ENCODE assay signal across 12 cellular contexts in genomic region chr19:6803036-6803404, GRCh38. TPM values are rescaled to one million over a fixed set of nuclear protein-coding genes. Genes with fewer than 3 reads are reported as not detected.
DNase-seq lines count a peak whose midpoint lies in the region; ATAC-seq and TF ChIP-seq lines count a peak whose summit lies in the region.
"Had no signal": no experiment of that assay in that cellular context is flagged by ENCODE, and none has a peak within 500 bp of the region (broad histone marks: within the 10 kb centered on the region; RNA-seq: fewer than 3 reads in every experiment).

No MANE protein-coding gene starts in this region.

- H3K4me2 ChIP-seq in hepatocyte: no peak overlapping the region

- no peaks in the 10 kb centered on the region for H4K20me1 ChIP-seq in hepatocyte (ENCODE audit: insufficient read depth, poor library complexity, severe bottlenecking)

- peak overlapping the region; percentile 94 for H3K27ac Mint-ChIP-seq in stimulated activated naive CD8-positive, alpha-beta T cell treated with anti-CD3 and anti-CD28 coated beads, Interleukin-15, Interleukin-2, amounts not matched to agents 100 ng/mL and 50 ng/mL, for 24 hours
- H3K27ac Mint-ChIP-seq in effector memory CD8-positive, alpha-beta T cell: peak overlapping the region; percentile 78 to 96

- no peaks in the 10 kb centered on the region for H3K9me2 ChIP-seq in hepatocyte (replicated peaks; ENCODE audit: insufficient read depth)

- H2AFZ ChIP-seq in hepatocyte: no peak overlapping the region

- no peaks in the 10 kb centered on the region for H3K27me3 ChIP-seq in hepatocyte

- ATAC-seq in stimulated activated naive CD8-positive, alpha-beta T cell treated with anti-CD3 and anti-CD28 coated beads, Interleukin-15, Interleukin-2, amounts not matched to agents 100 U/mL and 50 U/mL, for 24 hours: no peak
- no peak for ATAC-seq in effector memory CD8-positive, alpha-beta T cell (replicated peaks)
- no peak for ATAC-seq in GM19455 (IDR thresholded peaks at IDR 0.05; ENCODE audit: unreplicated experiment)

- H3K36me3 ChIP-seq in hepatocyte (replicated peaks; ENCODE audit: insufficient read depth, low read depth): no peaks in the 10 kb centered on the region
- H3K36me3 ChIP-seq: esophagus muscularis mucosa had no signal

- H3K4me3 ChIP-seq in hepatocyte: no peak overlapping the region

- no peaks in the 10 kb centered on the region for H3K9me3 ChIP-seq in hepatocyte (ENCODE audit: low read depth)
- H3K9me3 ChIP-seq: esophagus muscularis mucosa had no signal

- peak overlapping the region; percentile 84 for H3K4me3 Mint-ChIP-seq in stimulated activated naive CD8-positive, alpha-beta T cell treated with anti-CD3 and anti-CD28 coated beads, Interleukin-15, Interleukin-2, amounts not matched to agents 100 ng/mL and 50 ng/mL, for 24 hours
- peak overlapping the region; percentile 88 to 89 for H3K4me3 Mint-ChIP-seq in effector memory CD8-positive, alpha-beta T cell

- H3K79me2 ChIP-seq in hepatocyte: no peaks in the 10 kb centered on the region

- WGBS in hepatocyte (ENCODE audit: low lambda C conversion rate, missing lambda C conversion rate): 89% methylated on average over 8 of the region's 8 CpGs

- no peak for TF ChIP-seq CTCF in hepatocyte (IDR thresholded peaks at IDR 0.05; ENCODE audit: poor library complexity)

- no peak for DNase-seq in stimulated activated naive CD8-positive, alpha-beta T cell treated with anti-CD3 and anti-CD28 coated beads, Interleukin-15, Interleukin-2, amounts not matched to agents 100 U/mL and 50 U/mL, for 24 hours
- DNase-seq in NOMO-1 treated with dmso at 0.1 percent for 144 hours (lab: John Stamatoyannopoulos, UW; ENCODE audit: unreplicated experiment) (peak; percentile 24), GM03348 (ENCODE audit: low spot score) (no peak), DMS 273 treated with DMSO at 0.1 percent for 48 hours (lab: John Stamatoyannopoulos, UW) (no peak), hepatocyte (ENCODE audit: low spot score) (no peak)
- DNase-seq in effector memory CD8-positive, alpha-beta T cell: no peak
- DNase-seq: kidney, NCI-H510A treated with DMSO at 0.1 percent for 48 hours had no signal

- H3K9me3 Mint-ChIP-seq in stimulated activated naive CD8-positive, alpha-beta T cell treated with anti-CD3 and anti-CD28 coated beads, Interleukin-15, Interleukin-2, amounts not matched to agents 100 ng/mL and 50 ng/mL, for 24 hours: no peaks in the 10 kb centered on the region
- H3K9me3 Mint-ChIP-seq in effector memory CD8-positive, alpha-beta T cell: no peaks in the 10 kb centered on the region

- H3K27me3 Mint-ChIP-seq in stimulated activated naive CD8-positive, alpha-beta T cell treated with anti-CD3 and anti-CD28 coated beads, Interleukin-15, Interleukin-2, amounts not matched to agents 100 ng/mL and 50 ng/mL, for 24 hours: no peaks in the 10 kb centered on the region
- H3K27me3 Mint-ChIP-seq in effector memory CD8-positive, alpha-beta T cell: no peaks in the 10 kb centered on the region

- no peaks in the 10 kb centered on the region for H3K4me1 ChIP-seq in hepatocyte (ENCODE audit: insufficient read depth)

- H3K27ac ChIP-seq in hepatocyte: no peak overlapping the region

- peaks cover 33% of the 10 kb centered on the region for H3K36me3 Mint-ChIP-seq in stimulated activated naive CD8-positive, alpha-beta T cell treated with anti-CD3 and anti-CD28 coated beads, Interleukin-15, Interleukin-2, amounts not matched to agents 100 ng/mL and 50 ng/mL, for 24 hours (ENCODE audit: low read depth)
- peaks cover 31% of the 10 kb centered on the region for H3K36me3 Mint-ChIP-seq in effector memory CD8-positive, alpha-beta T cell (ENCODE audit: insufficient read depth)

- H3K4me1 Mint-ChIP-seq in stimulated activated naive CD8-positive, alpha-beta T cell treated with anti-CD3 and anti-CD28 coated beads, Interleukin-15, Interleukin-2, amounts not matched to agents 100 ng/mL and 50 ng/mL, for 24 hours (ENCODE audit: low read depth): peaks cover 59% of the 10 kb centered on the region
- peaks cover 47 to 65% of the 10 kb centered on the region in 2 donors for H3K4me1 Mint-ChIP-seq in effector memory CD8-positive, alpha-beta T cell (ENCODE audit: low read depth in 2 of 2)

RNA-seq across cellular contexts. Expression of gene VAV1, which starts 30.5 kb away (rescaled TPM):
- 0.23 and 0.32 TPM in 2 replicates for total RNA-seq in hepatocyte
- polyA plus RNA-seq in hepatocyte: not detected in 2 replicates
- total RNA-seq: HT1080 had no signal

RNA-seq across cellular contexts. Expression of gene SH2D3A, which starts 35.8 kb away (rescaled TPM):
- total RNA-seq in hepatocyte: 14.8 and 18.9 TPM in 2 replicates
- 19.6 and 26.0 TPM in 2 replicates for polyA plus RNA-seq in hepatocyte
